ENCODE assay signal across 11 cellular contexts in genomic region chr3:183260167-183260904, GRCh38. TPM values are rescaled to one million over a fixed set of nuclear protein-coding genes. Genes with fewer than 3 reads are reported as not detected.
DNase-seq lines count a peak whose midpoint lies in the region; ATAC-seq and TF ChIP-seq lines count a peak whose summit lies in the region.
"Had no signal": no experiment of that assay in that cellular context is flagged by ENCODE, and none has a peak within 500 bp of the region (broad histone marks: within the 10 kb centered on the region; RNA-seq: fewer than 3 reads in every experiment).

No MANE protein-coding gene starts in this region.

- no peak overlapping the region for H3K4me3 Mint-ChIP-seq in naive thymus-derived CD4-positive, alpha-beta T cell

- no peaks in the 10 kb centered on the region for H3K9me3 Mint-ChIP-seq in naive thymus-derived CD4-positive, alpha-beta T cell

- H3K36me3 ChIP-seq in esophagus squamous epithelium (peaks cover 0 to 6% (median 0%) of the 10 kb centered on the region in 3 donors), WERI-Rb-1 (no peaks in the 10 kb centered on the region)
- H3K36me3 ChIP-seq in naive thymus-derived CD4-positive, alpha-beta T cell (ENCODE audit: control insufficient read depth in 2 of 3, insufficient read depth in 3 of 3, low read length in 3 of 3): no peaks in the 10 kb centered on the region

- H3K9me3 ChIP-seq in esophagus squamous epithelium (no peaks in the 10 kb centered on the region), WERI-Rb-1 (ENCODE audit: severe bottlenecking) (no peaks in the 10 kb centered on the region)
- H3K9me3 ChIP-seq in naive thymus-derived CD4-positive, alpha-beta T cell (ENCODE audit: control insufficient read depth in 2 of 3, low read length in 3 of 3): no peaks in the 10 kb centered on the region

- H3K4me1 Mint-ChIP-seq in naive thymus-derived CD4-positive, alpha-beta T cell: peaks cover 0 to 5% (median 0%) of the 10 kb centered on the region in 7 donors

- DNase-seq in AML-193 (lab: John Stamatoyannopoulos, UW) (peak; percentile 100), NOMO-1 treated with dmso at 0.1 percent for 144 hours (lab: John Stamatoyannopoulos, UW; ENCODE audit: unreplicated experiment) (peak; percentile 94), esophagus squamous epithelium (lab: John Stamatoyannopoulos, UW) (no peak), WERI-Rb-1 (no peak), HUDEP-2 (lab: John Stamatoyannopoulos, UW; ENCODE audit: unreplicated experiment in 76 of 76) (no peak), LoVo (ENCODE audit: low spot score) (no peak), NCI-H345 (lab: John Stamatoyannopoulos, UW) (no peak)
- DNase-seq in naive thymus-derived CD4-positive, alpha-beta T cell: no peak
- DNase-seq: NCI-H1930, retina, SW 1271 had no signal

- CTCF ChIA-PET in naive thymus-derived CD4-positive, alpha-beta T cell (lab: Charles Lee): interaction anchor here (0.5 kb wide), 1 partner anchor 76 kb away, joined by 3 read pairs; no protein-coding TSS in a partner anchor

- H3K27ac ChIP-seq in esophagus squamous epithelium: peak overlapping the region in 3 of 4 donors; percentile 63 to 82 (median 68)
- H3K27ac ChIP-seq in naive thymus-derived CD4-positive, alpha-beta T cell (ENCODE audit: low read depth, low read length): no peak overlapping the region
- no peak overlapping the region for H3K27ac ChIP-seq in WERI-Rb-1

- H3K4me3 ChIP-seq in esophagus squamous epithelium (peak overlapping the region in 1 of 4 donors; percentile 20), WERI-Rb-1 (ENCODE audit: low read depth, low read length) (no peak overlapping the region)
- no peak overlapping the region for H3K4me3 ChIP-seq in naive thymus-derived CD4-positive, alpha-beta T cell (ENCODE audit: low read length)

- POLR2A ChIA-PET in naive thymus-derived CD4-positive, alpha-beta T cell (lab: Charles Lee): no interaction called here

- 37 to 50% methylated on average over 7 of the region's 7 CpGs for WGBS in esophagus squamous epithelium, 2 donors

- intact Hi-C loops in esophagus squamous epithelium (cut with DNase I): no loop called here
- intact Hi-C loops in naive thymus-derived CD4-positive, alpha-beta T cell (cut with micrococcal nuclease): no loop called here

- peaks cover 5 to 53% (median 45%) of the 10 kb centered on the region in 5 donors for H3K27me3 Mint-ChIP-seq in naive thymus-derived CD4-positive, alpha-beta T cell

- H3K36me3 Mint-ChIP-seq in naive thymus-derived CD4-positive, alpha-beta T cell: peaks cover 0 to 4% (median 0%) of the 10 kb centered on the region in 5 donors

- H3K27ac Mint-ChIP-seq in naive thymus-derived CD4-positive, alpha-beta T cell: no peak overlapping the region

- H3K27me3 ChIP-seq in esophagus squamous epithelium: no peaks in the 10 kb centered on the region
- H3K27me3 ChIP-seq in naive thymus-derived CD4-positive, alpha-beta T cell (ENCODE audit: control insufficient read depth in 2 of 2, insufficient read depth in 2 of 2, low read length in 2 of 2): no peaks in the 10 kb centered on the region
- no peaks in the 10 kb centered on the region for H3K27me3 ChIP-seq in WERI-Rb-1 (ENCODE audit: insufficient read depth, low read depth, severe bottlenecking)

- H3K4me1 ChIP-seq in esophagus squamous epithelium: peaks cover 8 to 89% (median 37%) of the 10 kb centered on the region in 3 donors
- no peaks in the 10 kb centered on the region for H3K4me1 ChIP-seq in naive thymus-derived CD4-positive, alpha-beta T cell (ENCODE audit: control insufficient read depth in 2 of 2, insufficient read depth in 2 of 2, low read length in 2 of 2)

- ATAC-seq in naive thymus-derived CD4-positive, alpha-beta T cell: peak; percentile 82

- TF ChIP-seq CTCF in esophagus squamous epithelium (IDR thresholded peaks at IDR 0.05) (peak in 1 of 6 experiments; percentile 3), WERI-Rb-1 (IDR thresholded peaks at IDR 0.05; ENCODE audit: low read depth, low read length) (no peak)

- TF ChIP-seq POLR2A in esophagus squamous epithelium (IDR thresholded peaks at IDR 0.05): no peak

RNA-seq across cellular contexts. Expression of gene B3GNT5, which starts 7.3 kb away (rescaled TPM):
- total RNA-seq in esophagus squamous epithelium: 10 to 100 TPM; 26.3 to 69.9 (median 29.3) TPM
- 10 to 100 TPM in 1 of 5 experiments, 1 to 10 TPM in 2, under 1 TPM in 2; 0.22 to 13.1 (median 1.5) TPM for total RNA-seq in naive thymus-derived CD4-positive, alpha-beta T cell
- polyA plus RNA-seq in naive thymus-derived CD4-positive, alpha-beta T cell: not detected

Comparison
In these comparisons a context has a peak if more than half of its experiments do, and no peak if none do; other contexts are left out.
1. DNase-seq: peak in AML-193 (2 of 2) and NOMO-1 treated with dmso at 0.1 percent for 144 hours (single experiment); none in esophagus squamous epithelium (single experiment), naive thymus-derived CD4-positive, alpha-beta T cell (0 of 9), WERI-Rb-1 (single experiment), HUDEP-2 (0 of 76), LoVo (single experiment) and NCI-H345 (single experiment).
2. H3K27ac ChIP-seq: peak in esophagus squamous epithelium (3 of 4); none in naive thymus-derived CD4-positive, alpha-beta T cell (single experiment) and WERI-Rb-1 (single experiment).